In genomic region chr21:19648376-19648775, GRCh38 we compare ENCODE assay signal across 24 cellular contexts.
"Had no signal": no experiment of that assay in that cellular context is flagged by ENCODE, and none has a peak within 500 bp of the region (broad histone marks: within the 10 kb centered on the region; RNA-seq: fewer than 3 reads in every experiment).

No MANE protein-coding gene starts in this region.

- H3K4me1 ChIP-seq: gastrocnemius medialis, parathyroid adenoma, right lobe of liver, suprapubic skin had no signal

- H3K27ac ChIP-seq: dorsolateral prefrontal cortex, gastrocnemius medialis, neutrophil, parathyroid adenoma, right lobe of liver, suprapubic skin had no signal

- H3K9me3 ChIP-seq: gastrocnemius medialis, mucosa of descending colon, neutrophil, right lobe of liver, suprapubic skin had no signal

- H3K4me3 ChIP-seq: dorsolateral prefrontal cortex, gastrocnemius medialis, lung, mucosa of descending colon, right lobe of liver, suprapubic skin had no signal

- FAIRE-seq: colon, small intestine had no signal

- ATAC-seq: gastrocnemius medialis; left lobe of liver; mucosa of descending colon; natural killer cell treated with Interleukin-12 subunit alpha and Interleukin-12 subunit beta and Interleukin-15 and Interleukin-18, amount 100 ng/mL, for 72 hours; right lobe of liver; stimulated activated naive CD8-positive, alpha-beta T cell treated with anti-CD3 and anti-CD28 coated beads, Interleukin-15, amount 100 ng/mL, for 72 hours had no signal

- DNase-seq: dorsolateral prefrontal cortex; effector CD4-positive, alpha-beta T cell; foreskin fibroblast; gastrocnemius medialis; head of caudate nucleus; kidney; mesenchymal stem cell; mucosa of descending colon; naive B cell; right lobe of liver; small intestine; stimulated activated CD4-positive, alpha-beta T cell treated with anti-CD3 and anti-CD28 coated beads, Interleukin-15, amount 100 ng/mL, for 24 hours; stimulated activated CD4-positive, alpha-beta T cell treated with anti-CD3 and anti-CD28 coated beads, Interleukin-4, amount 100 ng/mL, for 1 hour; stimulated activated CD8-positive, alpha-beta memory T cell treated with anti-CD3 and anti-CD28 coated beads, Interleukin-4, amount 100 ng/mL, for 48 hours; stimulated activated naive CD4-positive, alpha-beta T cell; stimulated activated naive CD8-positive, alpha-beta T cell treated with anti-CD3 and anti-CD28 coated beads, Interleukin-15, amount 100 ng/mL, for 72 hours; trophoblast cell had no signal

- H3K27me3 ChIP-seq: dorsolateral prefrontal cortex, gastrocnemius medialis, neutrophil, right lobe of liver, suprapubic skin had no signal

- H3K36me3 ChIP-seq: gastrocnemius medialis, neutrophil, right lobe of liver, suprapubic skin had no signal
